In genomic region chr19:18097217-18097992, GRCh38 we compare ENCODE assay signal across 8 cellular contexts. TPM values are rescaled to one million over a fixed set of nuclear protein-coding genes. Genes with fewer than 3 reads are reported as not detected.
DNase-seq lines count a peak whose midpoint lies in the region; ATAC-seq and TF ChIP-seq lines count a peak whose summit lies in the region.

MAST3 (plus strand) TSS chr19:18097778; CDS start chr19:18097793, 15 bp downstream.

- ATAC-seq in GM18502 (IDR thresholded peaks at IDR 0.05; ENCODE audit: poor library complexity, unreplicated experiment) (peak; percentile 63), HG02973 (IDR thresholded peaks at IDR 0.05; ENCODE audit: unreplicated experiment) (peak; percentile 49), lower lobe of right lung (peak; percentile 99), HG02840 (IDR thresholded peaks at IDR 0.05; ENCODE audit: low FRiP score, unreplicated experiment) (no peak)

- no peak for TF ChIP-seq CTCF in lower lobe of right lung (IDR thresholded peaks at IDR 0.05)

- intact Hi-C loops in lower lobe of right lung (cut with DNase I) = no loop called here

- POLR2A ChIA-PET in activated CD4-positive, alpha-beta memory T cell treated with anti-CD3 and anti-CD28 coated beads, Interleukin-2, amount 10 ng/mL, durations not matched to agents 7 days and 5 days (lab: Charles Lee) = interaction anchor here (0.6 to 2.3 kb wide), 6 partner anchors 10 to 52 kb away, joined by 3 to 23 read pairs (median 5); partner anchors contain the start of gene IL12RB1

- no peaks in the 10 kb centered on the region for H3K36me3 Mint-ChIP-seq in activated CD4-positive, alpha-beta memory T cell treated with anti-CD3 and anti-CD28 coated beads, Interleukin-2, amount 10 ng/mL, durations not matched to agents 7 days and 5 days (ENCODE audit: low read depth)

- H3K4me3 ChIP-seq in lower lobe of right lung = peak within 1 kb of the TSS; percentile 64

- peaks cover 22% of the 10 kb centered on the region for H3K4me1 ChIP-seq in lower lobe of right lung

- no peak within 1 kb of the TSS for H3K27ac ChIP-seq in lower lobe of right lung

- no peaks in the 10 kb centered on the region for H3K27me3 ChIP-seq in lower lobe of right lung (ENCODE audit: low read depth)

- peaks cover 41% of the 10 kb centered on the region for H3K4me1 Mint-ChIP-seq in activated CD4-positive, alpha-beta memory T cell treated with anti-CD3 and anti-CD28 coated beads, Interleukin-2, amount 10 ng/mL, durations not matched to agents 7 days and 5 days

- H3K27me3 Mint-ChIP-seq in activated CD4-positive, alpha-beta memory T cell treated with anti-CD3 and anti-CD28 coated beads, Interleukin-2, amount 10 ng/mL, durations not matched to agents 7 days and 5 days = peaks cover 7% of the 10 kb centered on the region

- CTCF ChIA-PET in activated CD4-positive, alpha-beta memory T cell treated with anti-CD3 and anti-CD28 coated beads, Interleukin-2, amount 10 ng/mL, durations not matched to agents 7 days and 5 days (lab: Charles Lee) = interaction anchor here (0.6 to 1.5 kb wide), 7 partner anchors 9 to 341 kb away, joined by 3 to 7 read pairs (median 5); partner anchors contain the start of genes CCDC124 and RPL18A

- peak within 1 kb of the TSS; percentile 16 for H3K27ac Mint-ChIP-seq in activated CD4-positive, alpha-beta memory T cell treated with anti-CD3 and anti-CD28 coated beads, Interleukin-2, amount 10 ng/mL, durations not matched to agents 7 days and 5 days

- DNase-seq in NCI-H69 (lab: John Stamatoyannopoulos, UW) = peak; percentile 94
- peak; percentile 96 for DNase-seq in activated CD4-positive, alpha-beta memory T cell treated with anti-CD3 and anti-CD28 coated beads, Interleukin-2, amount 10 ng/mL, durations not matched to agents 7 days and 5 days
- DNase-seq in ecto neural progenitor cell (ENCODE audit: low spot score) = peak; percentile 88
- peak; percentile 93 for DNase-seq in lower lobe of right lung
- DNase-seq in stimulated activated CD4-positive, alpha-beta T cell treated with anti-CD3 and anti-CD28 coated beads, TNF-alpha, amount 100 ng/mL, for 4 hours (ENCODE audit: low read depth in 3 of 3) = peak; percentile 80 to 82 (median 80)

- H3K4me3 Mint-ChIP-seq in activated CD4-positive, alpha-beta memory T cell treated with anti-CD3 and anti-CD28 coated beads, Interleukin-2, amount 10 ng/mL, durations not matched to agents 7 days and 5 days = peak within 1 kb of the TSS; percentile 79

- no peaks in the 10 kb centered on the region for H3K36me3 ChIP-seq in lower lobe of right lung

- no peaks in the 10 kb centered on the region for H3K9me3 ChIP-seq in lower lobe of right lung

- no peaks in the 10 kb centered on the region for H3K9me3 Mint-ChIP-seq in activated CD4-positive, alpha-beta memory T cell treated with anti-CD3 and anti-CD28 coated beads, Interleukin-2, amount 10 ng/mL, durations not matched to agents 7 days and 5 days

RNA-seq across cellular contexts. Expression of gene MAST3, which starts in this region (rescaled TPM):
- total RNA-seq in activated CD4-positive, alpha-beta memory T cell treated with anti-CD3 and anti-CD28 coated beads, Interleukin-2, amount 10 ng/mL, durations not matched to agents 7 days and 5 days = 10 to 100 TPM; 29.2 to 29.9 TPM
- 29.2 TPM for total RNA-seq in lower lobe of right lung
